ENCODE assay signal across 9 cellular contexts in genomic region chr1:156752843-156753486, GRCh38. TPM values are rescaled to one million over a fixed set of nuclear protein-coding genes. Genes with fewer than 3 reads are reported as not detected.
DNase-seq lines count a peak whose midpoint lies in the region; ATAC-seq lines count a peak whose summit lies in the region.
"Had no signal": no experiment of that assay in that cellular context is flagged by ENCODE, and none has a peak within 500 bp of the region (broad histone marks: within the 10 kb centered on the region; RNA-seq: fewer than 3 reads in every experiment).

No MANE protein-coding gene starts in this region.

- peak overlapping the region; percentile 100 for H3K9ac ChIP-seq in BLaER1

- no peaks in the 10 kb centered on the region for H3K9me3 Mint-ChIP-seq in naive thymus-derived CD8-positive, alpha-beta T cell

- DNase-seq in M059J (ENCODE audit: low read depth), result peak; percentile 28
- no peak for DNase-seq in naive thymus-derived CD8-positive, alpha-beta T cell
- DNase-seq in C1 segment of cervical spinal cord (lab: John Stamatoyannopoulos, UW), result no peak
- DNase-seq in HuH-7.5 (ENCODE audit: low spot score), result no peak
- DNase-seq: activated CD8-positive, alpha-beta memory T cell treated with anti-CD3 and anti-CD28 coated beads for 24 hours had no signal

- H3K4me1 Mint-ChIP-seq in naive thymus-derived CD8-positive, alpha-beta T cell, result peaks cover 24 to 52% (median 42%) of the 10 kb centered on the region in 4 donors

- peak overlapping the region; percentile 94 for H3K4me2 ChIP-seq in BLaER1

- peak overlapping the region; percentile 84 for H3K4me3 ChIP-seq in BLaER1

- H3K27ac Mint-ChIP-seq in naive thymus-derived CD8-positive, alpha-beta T cell, result peak overlapping the region in 9 of 10 donors; percentile 51 to 94 (median 93)

- peaks cover 18% of the 10 kb centered on the region; the same call in 1 of the 2 replicates for H3K36me3 ChIP-seq in BLaER1

- no peaks in the 10 kb centered on the region for H3K36me3 Mint-ChIP-seq in naive thymus-derived CD8-positive, alpha-beta T cell

- H3K27me3 ChIP-seq in BLaER1, result no peaks in the 10 kb centered on the region

- H3K9me3 ChIP-seq in BLaER1, result no peaks in the 10 kb centered on the region

- peak overlapping the region; percentile 98 for H3K27ac ChIP-seq in BLaER1
- H3K27ac ChIP-seq in cingulate gyrus (ENCODE audit: low read depth, low read length), result peak overlapping the region; percentile 20

- H3K4me3 Mint-ChIP-seq in naive thymus-derived CD8-positive, alpha-beta T cell, result peak overlapping the region; percentile 61 to 94 (median 90)

- POLR2A ChIA-PET in naive thymus-derived CD8-positive, alpha-beta T cell (lab: Charles Lee), result interaction anchor here (1.0 to 4.4 kb wide), 4 partner anchors 11 to 25 kb away, joined by 3 to 70 read pairs (median 52); partner anchors contain the start of genes ISG20L2, METTL25B, MRPL24 and PRCC

- H4K20me1 ChIP-seq in BLaER1, result peaks cover 1% of the 10 kb centered on the region; the same call in 1 of the 2 replicates

- peaks cover 42% of the 10 kb centered on the region for H3K4me1 ChIP-seq in BLaER1

- no peak for ATAC-seq in naive thymus-derived CD8-positive, alpha-beta T cell
- ATAC-seq in HG02678 (IDR thresholded peaks at IDR 0.05; ENCODE audit: unreplicated experiment), result no peak
- ATAC-seq in HG03378 (IDR thresholded peaks at IDR 0.05; ENCODE audit: unreplicated experiment), result no peak

- H3K27me3 Mint-ChIP-seq in naive thymus-derived CD8-positive, alpha-beta T cell, result no peaks in the 10 kb centered on the region

RNA-seq across cellular contexts. Expression of gene HDGF, which starts 1.5 kb away (rescaled TPM):
- 211 and 264 TPM in 2 replicates for total RNA-seq in M059J (2014; rRNA removed; shearing (Covaris generic))
- 100 to 1,000 TPM in 1 of 2 experiments, 10 to 100 TPM in 1; 95.4 to 103 TPM for total RNA-seq in naive thymus-derived CD8-positive, alpha-beta T cell
- 10 to 100 TPM; 25.0 to 50.1 (median 41.3) TPM for polyA plus RNA-seq in naive thymus-derived CD8-positive, alpha-beta T cell

RNA-seq across cellular contexts. Expression of gene MRPL24, which starts 12.1 kb away (rescaled TPM):
- 48.1 and 61.7 TPM in 2 replicates for total RNA-seq in M059J (2014; rRNA removed; shearing (Covaris generic))
- total RNA-seq in naive thymus-derived CD8-positive, alpha-beta T cell, result 10 to 100 TPM; 49.7 to 56.9 TPM
- polyA plus RNA-seq in naive thymus-derived CD8-positive, alpha-beta T cell, result 100 to 1,000 TPM in 2 of 3 donors, 10 to 100 TPM in 1; 98.6 to 109 (median 103) TPM

RNA-seq across cellular contexts. Expression of gene PRCC, which starts 14.4 kb away (rescaled TPM):
- total RNA-seq in M059J (2014; rRNA removed; shearing (Covaris generic)), result 38.4 and 41.9 TPM in 2 replicates
- 10 to 100 TPM; 59.5 to 64.0 TPM for total RNA-seq in naive thymus-derived CD8-positive, alpha-beta T cell
- polyA plus RNA-seq in naive thymus-derived CD8-positive, alpha-beta T cell, result 10 to 100 TPM; 22.9 to 55.7 (median 39.9) TPM

RNA-seq across cellular contexts. Expression of gene ISG20L2, which starts 24.4 kb away (rescaled TPM):
- total RNA-seq in M059J (2014; rRNA removed; shearing (Covaris generic)), result 27.0 and 27.8 TPM in 2 replicates
- 10 to 100 TPM; 45.0 to 50.3 TPM for total RNA-seq in naive thymus-derived CD8-positive, alpha-beta T cell
- 10 to 100 TPM; 20.0 to 23.4 (median 20.7) TPM for polyA plus RNA-seq in naive thymus-derived CD8-positive, alpha-beta T cell

RNA-seq across cellular contexts. Expression of gene METTL25B, which starts 24.7 kb away (rescaled TPM):
- 12.2 and 23.3 TPM in 2 replicates for total RNA-seq in M059J (2014; rRNA removed; shearing (Covaris generic))
- total RNA-seq in naive thymus-derived CD8-positive, alpha-beta T cell, result 10 to 100 TPM; 33.6 to 39.3 TPM
- 1 to 10 TPM; 2.3 to 6.7 (median 5.6) TPM for polyA plus RNA-seq in naive thymus-derived CD8-positive, alpha-beta T cell
